ENCODE assay signal across 20 cellular contexts in the genomic region with DNA sequence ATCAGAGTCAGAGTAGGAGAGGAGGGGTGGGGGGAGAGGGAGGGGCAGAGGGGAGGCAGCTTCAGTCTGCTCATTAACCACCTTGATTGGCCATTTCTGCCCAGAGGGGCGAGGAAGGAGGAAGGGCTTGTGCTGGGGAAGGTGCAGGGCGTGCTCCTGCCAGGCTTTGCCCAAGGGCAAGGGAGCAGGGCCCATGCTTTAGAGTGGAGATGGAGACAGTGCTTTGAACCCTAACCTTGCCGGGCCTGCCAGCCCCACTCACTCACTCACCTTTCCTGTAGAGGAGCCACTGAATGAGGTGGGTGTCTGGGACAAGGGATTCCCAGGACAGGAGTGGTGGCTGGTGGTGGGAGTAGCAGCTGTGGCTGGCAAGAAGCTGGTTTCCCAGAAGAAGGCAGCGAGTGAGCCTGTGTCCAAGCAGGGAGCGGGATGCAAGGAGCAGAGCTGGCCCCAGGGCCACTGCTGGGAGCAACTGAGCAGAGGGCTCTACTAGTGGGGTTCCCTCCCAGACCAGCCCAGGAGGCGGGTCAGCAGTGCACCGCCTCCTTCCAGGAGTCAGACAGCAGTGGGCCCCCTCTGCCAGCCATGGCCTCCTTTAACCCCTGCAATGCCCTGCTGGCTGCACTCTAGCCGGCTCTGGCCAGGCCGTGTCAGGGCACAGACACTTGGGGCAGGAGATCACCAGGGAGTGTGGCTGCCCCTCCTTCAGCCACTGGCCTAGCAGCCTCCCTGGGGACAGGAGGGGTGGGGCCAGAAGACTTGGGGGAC. TPM values are rescaled to one million over a fixed set of nuclear protein-coding genes. Genes with fewer than 3 reads are reported as not detected.
DNase-seq lines count a peak whose midpoint lies in the region; ATAC-seq and TF ChIP-seq lines count a peak whose summit lies in the region.
"Had no signal": no experiment of that assay in that cellular context is flagged by ENCODE, and none has a peak within 500 bp of the region (broad histone marks: within the 10 kb centered on the region; RNA-seq: fewer than 3 reads in every experiment).

No MANE protein-coding gene starts in this region.

- no peak overlapping the region for H3K27ac Mint-ChIP-seq in activated T-helper 17 cell treated with anti-CD3 and anti-CD28 coated beads, Interleukin-2, amount 50 U/mL, for 72 hours
- H3K27ac Mint-ChIP-seq: CD8-positive, alpha-beta T cell; IgD-negative memory B cell had no signal

- H3K9me3 ChIP-seq in esophagus muscularis mucosa = no peaks in the 10 kb centered on the region
- H3K9me3 ChIP-seq: MG63 had no signal

- intact Hi-C loops in esophagus muscularis mucosa (cut with DNase I) = no loop called here
- intact Hi-C loops in posterior vena cava (cut with DNase I) = no loop called here

- H3K4me3 Mint-ChIP-seq in activated T-helper 17 cell treated with anti-CD3 and anti-CD28 coated beads, Interleukin-2, amount 50 U/mL, for 72 hours = no peak overlapping the region
- H3K4me3 Mint-ChIP-seq: CD8-positive, alpha-beta T cell; IgD-negative memory B cell had no signal

- H3K4me1 ChIP-seq in esophagus muscularis mucosa = peaks cover 0 to 11% (median 9%) of the 10 kb centered on the region in 4 donors

- no peak for TF ChIP-seq CTCF in esophagus muscularis mucosa (IDR thresholded peaks at IDR 0.05)

- H3K27me3 Mint-ChIP-seq in activated T-helper 17 cell treated with anti-CD3 and anti-CD28 coated beads, Interleukin-2, amount 50 U/mL, for 72 hours = peaks cover 38% of the 10 kb centered on the region

- H3K27me3 ChIP-seq in esophagus muscularis mucosa = peaks cover 0 to 26% (median 0%) of the 10 kb centered on the region in 4 donors
- H3K27me3 ChIP-seq: MG63 had no signal

- peak; percentile 51 for DNase-seq in CD1c-positive myeloid dendritic cell (ENCODE audit: extremely low spot score)
- peak; percentile 70 to 72 for DNase-seq in NOMO-1 (lab: John Stamatoyannopoulos, UW; ENCODE audit: unreplicated experiment in 2 of 2)
- peak; percentile 62 for DNase-seq in esophagus muscularis mucosa (ENCODE audit: extremely low spot score)
- DNase-seq in posterior vena cava (ENCODE audit: low spot score) = peak; percentile 61
- no peak for DNase-seq in HK-2 (ENCODE audit: unreplicated experiment)
- no peak for DNase-seq in DMS79 treated with DMSO at 0.1 percent for 48 hours (lab: John Stamatoyannopoulos, UW)
- DNase-seq: Calu3; CD8-positive, alpha-beta T cell; EL; Karpas-422; MG63; NCI-H1092; NCI-H1436 treated with DMSO at 0.1 percent for 48 hours; NCI-H2029; OCI-M1; Right ventricle myocardium superior had no signal

- no peaks in the 10 kb centered on the region for H3K9me3 Mint-ChIP-seq in activated T-helper 17 cell treated with anti-CD3 and anti-CD28 coated beads, Interleukin-2, amount 50 U/mL, for 72 hours
- H3K9me3 Mint-ChIP-seq: CD8-positive, alpha-beta T cell; IgD-negative memory B cell had no signal

- H3K4me1 Mint-ChIP-seq in activated T-helper 17 cell treated with anti-CD3 and anti-CD28 coated beads, Interleukin-2, amount 50 U/mL, for 72 hours = no peaks in the 10 kb centered on the region

- H3K36me3 Mint-ChIP-seq in activated T-helper 17 cell treated with anti-CD3 and anti-CD28 coated beads, Interleukin-2, amount 50 U/mL, for 72 hours (ENCODE audit: low read depth) = no peaks in the 10 kb centered on the region
- H3K36me3 Mint-ChIP-seq: CD8-positive, alpha-beta T cell; IgD-negative memory B cell had no signal

- no peaks in the 10 kb centered on the region for H3K36me3 ChIP-seq in esophagus muscularis mucosa
- H3K36me3 ChIP-seq: MG63 had no signal

- no peak overlapping the region for H3K4me3 ChIP-seq in esophagus muscularis mucosa
- H3K4me3 ChIP-seq: MG63, SK-N-MC had no signal

- TF ChIP-seq POLR2A in esophagus muscularis mucosa (IDR thresholded peaks at IDR 0.05; ENCODE audit: low read depth) = no peak

- no peak for TF ChIP-seq EP300 in esophagus muscularis mucosa (IDR thresholded peaks at IDR 0.05)

- no peak overlapping the region for H3K27ac ChIP-seq in esophagus muscularis mucosa (replicated peaks in 1 of 4)
- H3K27ac ChIP-seq: SK-N-MC had no signal

- WGBS in esophagus muscularis mucosa = 56% methylated on average over 4 of the region's 9 CpGs

- no peak for ATAC-seq in activated T-helper 17 cell treated with anti-CD3 and anti-CD28 coated beads, Interleukin-2, amount 50 U/mL, for 72 hours (replicated peaks)
- ATAC-seq in HG03571 (IDR thresholded peaks at IDR 0.05; ENCODE audit: unreplicated experiment) = no peak
- ATAC-seq: CD8-positive, alpha-beta T cell had no signal

RNA-seq across cellular contexts. Expression of gene RUFY4, which starts 3.6 kb away (rescaled TPM):
- total RNA-seq in esophagus muscularis mucosa = under 1 TPM in 1 of 4 donors, not detected in 3; 0.11 TPM
- under 1 TPM in 1 of 2 donors, not detected in 1; 0.14 TPM for total RNA-seq in posterior vena cava
- 1 to 10 TPM in 1 of 2 donors, under 1 TPM in 1; 0.19 to 2.4 TPM for total RNA-seq in activated T-helper 17 cell treated with anti-CD3 and anti-CD28 coated beads, Interleukin-2, amount 50 U/mL, for 72 hours
- total RNA-seq: Right ventricle myocardium superior had no signal

Comparison
In these comparisons a context has a peak if more than half of its experiments do, and no peak if none do; other contexts are left out.
1. DNase-seq: peak in CD1c-positive myeloid dendritic cell (single experiment), NOMO-1 (2 of 2), esophagus muscularis mucosa (single experiment) and posterior vena cava (single experiment); none in HK-2 (single experiment) and DMS79 treated with DMSO at 0.1 percent for 48 hours (single experiment).